1 cellular context compared by ENCODE assay signal in genomic region chr12:13103391-13104033, GRCh38.
TF ChIP-seq lines count a peak whose summit lies in the region.

Gene GSG1 (minus strand): TSS chr12:13103667. CDS start chr12:13103512, 155 bp downstream.

TF ChIP-seq in SK-N-SH treated with all-trans-retinoic acid at 6 μM for 48 hours, 23 proteins besides CTCF, POLR2A, EP300 and RAD21 (continued from another document):
- TF ChIP-seq, protein P1, sequence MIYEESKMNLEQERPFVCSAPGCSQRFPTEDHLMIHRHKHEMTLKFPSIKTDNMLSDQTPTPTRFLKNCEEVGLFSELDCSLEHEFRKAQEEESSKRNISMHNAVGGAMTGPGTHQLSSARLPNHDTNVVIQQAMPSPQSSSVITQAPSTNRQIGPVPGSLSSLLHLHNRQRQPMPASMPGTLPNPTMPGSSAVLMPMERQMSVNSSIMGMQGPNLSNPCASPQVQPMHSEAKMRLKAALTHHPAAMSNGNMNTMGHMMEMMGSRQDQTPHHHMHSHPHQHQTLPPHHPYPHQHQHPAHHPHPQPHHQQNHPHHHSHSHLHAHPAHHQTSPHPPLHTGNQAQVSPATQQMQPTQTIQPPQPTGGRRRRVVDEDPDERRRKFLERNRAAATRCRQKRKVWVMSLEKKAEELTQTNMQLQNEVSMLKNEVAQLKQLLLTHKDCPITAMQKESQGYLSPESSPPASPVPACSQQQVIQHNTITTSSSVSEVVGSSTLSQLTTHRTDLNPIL (CRISPR knock-in tag; IDR thresholded peaks at IDR 0.05; ENCODE audit: low read depth) = no peak
- TF ChIP-seq SNAI2 (CRISPR knock-in tag; IDR thresholded peaks at IDR 0.05) = no peak
- TF ChIP-seq, protein P2, sequence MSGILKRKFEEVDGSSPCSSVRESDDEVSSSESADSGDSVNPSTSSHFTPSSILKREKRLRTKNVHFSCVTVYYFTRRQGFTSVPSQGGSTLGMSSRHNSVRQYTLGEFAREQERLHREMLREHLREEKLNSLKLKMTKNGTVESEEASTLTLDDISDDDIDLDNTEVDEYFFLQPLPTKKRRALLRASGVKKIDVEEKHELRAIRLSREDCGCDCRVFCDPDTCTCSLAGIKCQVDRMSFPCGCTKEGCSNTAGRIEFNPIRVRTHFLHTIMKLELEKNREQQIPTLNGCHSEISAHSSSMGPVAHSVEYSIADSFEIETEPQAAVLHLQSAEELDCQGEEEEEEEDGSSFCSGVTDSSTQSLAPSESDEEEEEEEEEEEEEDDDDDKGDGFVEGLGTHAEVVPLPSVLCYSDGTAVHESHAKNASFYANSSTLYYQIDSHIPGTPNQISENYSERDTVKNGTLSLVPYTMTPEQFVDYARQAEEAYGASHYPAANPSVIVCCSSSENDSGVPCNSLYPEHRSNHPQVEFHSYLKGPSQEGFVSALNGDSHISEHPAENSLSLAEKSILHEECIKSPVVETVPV (CRISPR knock-in tag; IDR thresholded peaks at IDR 0.05) = no peak
